1 cellular context compared by ENCODE assay signal in genomic region chr3:1147326-1147725, GRCh38.
TF ChIP-seq lines count a peak whose summit lies in the region.

No MANE protein-coding gene starts in this region.

TF ChIP-seq in SK-N-SH, 30 proteins besides CTCF, POLR2A, EP300 and RAD21 (continued from another document):
- TF ChIP-seq IRF3 (IDR thresholded peaks at IDR 0.05; ENCODE audit: low read depth, low read length) (no peak), JUND (IDR thresholded peaks at IDR 0.05) (no peak), MEF2A (IDR thresholded peaks at IDR 0.05; ENCODE audit: borderline replicate concordance, low read depth) (no peak), GABPA (IDR thresholded peaks at IDR 0.05; ENCODE audit: low read depth) (no peak), GATA2 (CRISPR knock-in tag; IDR thresholded peaks at IDR 0.05) (peak; percentile 81), RCOR1 (IDR thresholded peaks at IDR 0.05; ENCODE audit: low read length) (peak; percentile 29; the same call in 1 of the 2 replicates), FOXM1 (IDR thresholded peaks at IDR 0.05; ENCODE audit: low read depth) (no peak), POLR2AphosphoS5 (IDR thresholded peaks at IDR 0.05; ENCODE audit: low read depth, low read length) (no peak)
TF ChIP-seq in SK-N-SH: peak in this region for 2.
